In the genomic region with DNA sequence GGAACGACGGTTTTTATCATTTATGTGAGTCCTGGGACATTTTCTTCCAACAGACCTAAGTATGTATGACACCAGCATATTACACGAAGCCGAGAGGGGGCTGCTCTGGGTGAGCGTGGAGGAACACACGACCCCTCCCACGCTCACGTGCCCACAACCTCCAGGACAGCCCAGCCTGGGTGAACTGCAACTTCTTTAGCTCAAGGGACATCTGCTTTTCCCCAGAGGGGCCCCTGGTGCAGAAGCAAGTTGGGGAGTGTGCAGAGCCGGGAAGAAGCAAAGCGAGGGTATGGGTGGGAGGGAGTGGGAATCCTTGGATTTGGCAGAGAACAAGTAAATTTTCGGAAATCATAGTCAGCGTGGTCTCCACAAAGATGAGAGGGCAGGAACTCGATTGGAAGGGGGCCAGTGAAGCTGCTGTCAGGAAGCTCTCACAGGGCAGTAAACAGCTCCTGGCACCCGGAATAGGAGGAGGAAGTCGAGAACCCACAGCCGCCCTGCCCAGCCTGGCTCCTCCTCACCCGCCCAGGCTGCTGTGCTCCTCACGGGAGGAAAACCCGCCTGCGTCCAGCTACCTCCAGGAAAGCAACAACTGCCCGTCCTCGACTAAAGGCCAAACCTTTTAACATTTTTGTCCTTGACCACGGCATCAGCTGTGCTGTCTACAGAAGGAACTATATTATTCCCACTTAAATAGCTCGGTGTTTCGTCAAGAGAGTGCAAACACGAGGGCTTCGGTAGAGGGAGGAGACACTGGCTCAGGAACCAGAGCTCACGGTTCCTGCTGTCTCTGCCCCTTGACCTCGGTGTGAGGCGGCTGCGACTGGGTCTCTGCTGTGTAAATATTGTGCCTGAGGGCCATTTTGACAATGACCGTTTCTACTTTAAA, we compare ENCODE assay signal across 10 cellular contexts. TPM values are rescaled to one million over a fixed set of nuclear protein-coding genes. Genes with fewer than 3 reads are reported as not detected.
DNase-seq lines count a peak whose midpoint lies in the region; ATAC-seq and TF ChIP-seq lines count a peak whose summit lies in the region.
"Had no signal": no experiment of that assay in that cellular context is flagged by ENCODE, and none has a peak within 500 bp of the region (broad histone marks: within the 10 kb centered on the region; RNA-seq: fewer than 3 reads in every experiment).

No MANE protein-coding gene starts in this region.

- H3K4me1 Mint-ChIP-seq in activated CD8-positive, alpha-beta memory T cell treated with anti-CD3 and anti-CD28 coated beads, Interleukin-2, amount 10 ng/mL, durations not matched to agents 7 days and 5 days: peaks cover 35% of the 10 kb centered on the region
- H3K4me1 Mint-ChIP-seq in activated B cell treated with CpG ODN at 0.5 μM for 24 hours: peaks cover 51% of the 10 kb centered on the region
- peaks cover 0 to 8% of the 10 kb centered on the region in 2 experiments; a peak in 3 of 4 replicates for H3K4me1 Mint-ChIP-seq in H9

- H2BK12ac ChIP-seq in H9 (ENCODE audit: insufficient read length, low read depth, low read length): no peak overlapping the region

- H3K36me3 Mint-ChIP-seq in activated CD8-positive, alpha-beta memory T cell treated with anti-CD3 and anti-CD28 coated beads, Interleukin-2, amount 10 ng/mL, durations not matched to agents 7 days and 5 days: no peaks in the 10 kb centered on the region
- H3K36me3 Mint-ChIP-seq in activated B cell treated with CpG ODN at 0.5 μM for 24 hours (ENCODE audit: low read depth): no peaks in the 10 kb centered on the region
- no peaks in the 10 kb centered on the region for H3K36me3 Mint-ChIP-seq in H9 (ENCODE audit: insufficient read depth in 1 of 3, low read depth in 3 of 3)

- H3K18ac ChIP-seq in H9 (ENCODE audit: insufficient read length, low read depth, low read length): no peak overlapping the region

- TF ChIP-seq POLR2A in heart left ventricle (IDR thresholded peaks at IDR 0.05): no peak

- no peaks in the 10 kb centered on the region for H3K9me3 Mint-ChIP-seq in activated CD8-positive, alpha-beta memory T cell treated with anti-CD3 and anti-CD28 coated beads, Interleukin-2, amount 10 ng/mL, durations not matched to agents 7 days and 5 days (ENCODE audit: low read depth)
- H3K9me3 Mint-ChIP-seq in activated B cell treated with CpG ODN at 0.5 μM for 24 hours (no peaks in the 10 kb centered on the region), H9 (no peaks in the 10 kb centered on the region)

- POLR2A ChIA-PET in activated B cell treated with CpG ODN at 0.5 μM for 24 hours (lab: Charles Lee): interaction anchor here (1.0 to 1.2 kb wide), 2 partner anchors 9 to 14 kb away, joined by 3 read pairs; no protein-coding TSS in a partner anchor

- no peak overlapping the region for H3T11ph ChIP-seq in H9 (ENCODE audit: low read length)

- H2BK15ac ChIP-seq in H9 (ENCODE audit: low read depth, low read length): no peak overlapping the region

- no peak overlapping the region for H4K8ac ChIP-seq in H9 (replicated peaks; ENCODE audit: insufficient read length, low read depth, low read length)

- 37 to 54% (median 41%) methylated on average over 29 to 32 of the region's 32 CpGs for WGBS in heart left ventricle, 4 donors
- WGBS in H9 (ENCODE audit: extremely low coverage, insufficient read length, low lambda C conversion rate): no CpG with 5 or more reads among the region's 32 CpGs

- no peak overlapping the region for H4K5ac ChIP-seq in H9 (ENCODE audit: insufficient read length, low read depth, low read length)

- no peaks in the 10 kb centered on the region for H3K36me3 ChIP-seq in heart left ventricle
- H3K36me3 ChIP-seq: gastrocnemius medialis had no signal

- H3K27ac ChIP-seq in heart left ventricle (peak overlapping the region in 1 of 12 donors; percentile 63), H9 (ENCODE audit: insufficient read length, low read depth, low read length) (no peak overlapping the region)
- H3K27ac ChIP-seq: C4-2B, gastrocnemius medialis had no signal

- no peak overlapping the region for H2BK20ac ChIP-seq in H9 (ENCODE audit: low read depth, low read length, poor library complexity, severe bottlenecking)

- H4K91ac ChIP-seq in H9 (ENCODE audit: insufficient read length, low read depth, low read length): no peak overlapping the region

- H3K4me2 ChIP-seq in H9 (ENCODE audit: insufficient read depth, insufficient read length, low read length): no peak overlapping the region

- peak overlapping the region in 2 of 12 donors; percentile 9 to 23 for H3K4me3 ChIP-seq in heart left ventricle
- H3K4me3 ChIP-seq: gastrocnemius medialis had no signal

- no peaks in the 10 kb centered on the region for H4K20me1 ChIP-seq in H9 (ENCODE audit: control insufficient read depth, insufficient read depth, insufficient read length)

- no peak overlapping the region for H3K14ac ChIP-seq in H9 (ENCODE audit: insufficient read depth, low read length)

- H3K79me1 ChIP-seq in H9 (ENCODE audit: insufficient read depth, low read depth, low read length, poor library complexity, severe bottlenecking): no peaks in the 10 kb centered on the region

- peak overlapping the region; percentile 51 for H3K27ac Mint-ChIP-seq in activated CD8-positive, alpha-beta memory T cell treated with anti-CD3 and anti-CD28 coated beads, Interleukin-2, amount 10 ng/mL, durations not matched to agents 7 days and 5 days
- H3K27ac Mint-ChIP-seq in activated B cell treated with CpG ODN at 0.5 μM for 24 hours: peak overlapping the region; percentile 41
- H3K27ac Mint-ChIP-seq in H9: no peak overlapping the region; a peak in 1 of 7 replicates

- H3K27me3 ChIP-seq in heart left ventricle (peaks cover 0 to 19% (median 0%) of the 10 kb centered on the region in 9 donors), H9 (ENCODE audit: insufficient read depth, low read length) (no peaks in the 10 kb centered on the region)

- peaks cover 28% of the 10 kb centered on the region for H3K27me3 Mint-ChIP-seq in activated CD8-positive, alpha-beta memory T cell treated with anti-CD3 and anti-CD28 coated beads, Interleukin-2, amount 10 ng/mL, durations not matched to agents 7 days and 5 days
- H3K27me3 Mint-ChIP-seq in activated B cell treated with CpG ODN at 0.5 μM for 24 hours: peaks cover 13% of the 10 kb centered on the region
- peaks cover 36% of the 10 kb centered on the region for H3K27me3 Mint-ChIP-seq in H9 (ENCODE audit: low read depth)

- no peaks in the 10 kb centered on the region for H3K79me2 ChIP-seq in H9 (ENCODE audit: insufficient read depth, low read length)

- no peak overlapping the region for H2BK120ac ChIP-seq in H9 (ENCODE audit: low read depth, low read length, poor library complexity, severe bottlenecking)

- no peak overlapping the region for H2AFZ ChIP-seq in H9 (ENCODE audit: low read length)

- peak; percentile 68 for ATAC-seq in activated CD8-positive, alpha-beta memory T cell treated with anti-CD3 and anti-CD28 coated beads, Interleukin-2, amount 10 ng/mL, durations not matched to agents 7 days and 5 days
- ATAC-seq in activated B cell treated with CpG ODN at 0.5 μM for 24 hours (ENCODE audit: low read depth) (peak; percentile 72), heart left ventricle (peak in 3 of 4 donors; percentile 52 to 72 (median 57)), GM21515 (IDR thresholded peaks at IDR 0.05; ENCODE audit: unreplicated experiment) (no peak), GM21526 (IDR thresholded peaks at IDR 0.05; ENCODE audit: low FRiP score, unreplicated experiment) (no peak)
- ATAC-seq: gastrocnemius medialis had no signal

- intact Hi-C loops in activated B cell treated with CpG ODN at 0.5 μM for 24 hours (cut with micrococcal nuclease) (loop anchor here (2.0 kb wide), 1 partner anchor 19 kb away; no protein-coding TSS in a partner anchor), heart left ventricle (cut with DNase I) (no loop called here)

- H3K4me1 ChIP-seq in heart left ventricle (peaks cover 0 to 31% (median 6%) of the 10 kb centered on the region in 12 donors), H9 (ENCODE audit: insufficient read depth, low read length) (no peaks in the 10 kb centered on the region)

- H2BK5ac ChIP-seq in H9 (ENCODE audit: insufficient read length, low read length): no peak overlapping the region

- H3K56ac ChIP-seq in H9 (ENCODE audit: insufficient read length, low read depth, low read length): no peak overlapping the region

- DNase-seq in activated CD8-positive, alpha-beta memory T cell treated with anti-CD3 and anti-CD28 coated beads, Interleukin-2, amount 10 ng/mL, durations not matched to agents 7 days and 5 days: no peak
- DNase-seq in activated CD8-positive, alpha-beta memory T cell treated with anti-CD3 and anti-CD28 coated beads for 24 hours: no peak
- DNase-seq in activated B cell treated with CpG ODN at 0.5 μM for 24 hours (no peak), heart left ventricle (peak in 4 of 5 donors; percentile 44 to 63 (median 56)), H9 (no peak)
- peak; percentile 32 to 39 for DNase-seq in stimulated activated CD4-positive, alpha-beta T cell treated with anti-CD3 and anti-CD28 coated beads, Interleukin-4, amount 100 ng/mL, for 4 hours

- no peak overlapping the region for H3K9ac ChIP-seq in H9 (ENCODE audit: extremely low read depth, insufficient read length, low read length)

- CTCF ChIA-PET in activated CD8-positive, alpha-beta memory T cell treated with anti-CD3 and anti-CD28 coated beads, Interleukin-2, amount 10 ng/mL, durations not matched to agents 7 days and 5 days (lab: Charles Lee): interaction anchor here (1.0 to 1.1 kb wide), 3 partner anchors 13 to 65 kb away, joined by 3 read pairs; no protein-coding TSS in a partner anchor
- CTCF ChIA-PET in activated B cell treated with CpG ODN at 0.5 μM for 24 hours (lab: Charles Lee): interaction anchor here (1.0 kb wide), 1 partner anchor 17 kb away, joined by 3 read pairs; no protein-coding TSS in a partner anchor

- no peak overlapping the region for H2AK5ac ChIP-seq in H9 (ENCODE audit: insufficient read length, low read length)

- H3K23ac ChIP-seq in H9 (ENCODE audit: insufficient read length, low read depth, low read length): no peak overlapping the region

- no peaks in the 10 kb centered on the region for H3K23me2 ChIP-seq in H9 (ENCODE audit: insufficient read length, low read depth, low read length, poor library complexity, severe bottlenecking)

- H3K4ac ChIP-seq in H9 (ENCODE audit: low read depth, low read length): no peak overlapping the region

- peak overlapping the region; percentile 39 for H3K4me3 Mint-ChIP-seq in activated CD8-positive, alpha-beta memory T cell treated with anti-CD3 and anti-CD28 coated beads, Interleukin-2, amount 10 ng/mL, durations not matched to agents 7 days and 5 days
- H3K4me3 Mint-ChIP-seq in activated B cell treated with CpG ODN at 0.5 μM for 24 hours: peak overlapping the region; percentile 80
- no peak overlapping the region; a peak in 1 of 5 replicates for H3K4me3 Mint-ChIP-seq in H9

- H3K9me3 ChIP-seq in heart left ventricle: no peaks in the 10 kb centered on the region
- no peaks in the 10 kb centered on the region for H3K9me3 ChIP-seq in H9 (ENCODE audit: control insufficient read depth, low read depth, low read length)
- H3K9me3 ChIP-seq: gastrocnemius medialis had no signal

- TF ChIP-seq CTCF in activated B cell treated with CpG ODN at 0.5 μM for 24 hours (IDR thresholded peaks at IDR 0.05) (no peak), heart left ventricle (IDR thresholded peaks at IDR 0.05) (no peak), H9 (conservative IDR thresholded peaks at IDR 0.05) (no peak)

RNA-seq across cellular contexts. Expression of a gene that starts 17.2 kb away (rescaled TPM):
- not detected for total RNA-seq in activated CD8-positive, alpha-beta memory T cell treated with anti-CD3 and anti-CD28 coated beads, Interleukin-2, amount 10 ng/mL, durations not matched to agents 7 days and 5 days
- not detected in 2 replicates for total RNA-seq in activated B cell treated with CpG ODN at 0.5 μM for 24 hours
- total RNA-seq in heart left ventricle: not detected
- not detected for polyA plus RNA-seq in heart left ventricle
- not detected in 2 replicates for total RNA-seq in H9 (2021)
- total RNA-seq: gastrocnemius medialis had no signal

RNA-seq across cellular contexts. Expression of a gene that starts 29.5 kb away (rescaled TPM):
- 10 to 100 TPM; 16.3 to 49.2 TPM for total RNA-seq in activated CD8-positive, alpha-beta memory T cell treated with anti-CD3 and anti-CD28 coated beads, Interleukin-2, amount 10 ng/mL, durations not matched to agents 7 days and 5 days
- 17.5 and 20.4 TPM in 2 replicates for total RNA-seq in activated B cell treated with CpG ODN at 0.5 μM for 24 hours
- 10 to 100 TPM in 5 of 9 donors, 1 to 10 TPM in 4; 7.2 to 24.2 (median 10.5) TPM for total RNA-seq in heart left ventricle
- polyA plus RNA-seq in heart left ventricle: 1 to 10 TPM; 4.8 to 9.0 TPM
- total RNA-seq in H9 (2021): 11.7 and 12.3 TPM in 2 replicates

Comparison
In these comparisons a context has a peak if more than half of its experiments do, and no peak if none do; other contexts are left out.
1. ATAC-seq: peak in activated CD8-positive, alpha-beta memory T cell treated with anti-CD3 and anti-CD28 coated beads, Interleukin-2, amount 10 ng/mL, durations not matched to agents 7 days and 5 days (single experiment), activated B cell treated with CpG ODN at 0.5 μM for 24 hours (single experiment) and heart left ventricle (3 of 4); none in GM21515 (single experiment) and GM21526 (single experiment).
2. DNase-seq: peak in heart left ventricle (4 of 5) and stimulated activated CD4-positive, alpha-beta T cell treated with anti-CD3 and anti-CD28 coated beads, Interleukin-4, amount 100 ng/mL, for 4 hours (2 of 2); none in activated CD8-positive, alpha-beta memory T cell treated with anti-CD3 and anti-CD28 coated beads, Interleukin-2, amount 10 ng/mL, durations not matched to agents 7 days and 5 days (single experiment), activated CD8-positive, alpha-beta memory T cell treated with anti-CD3 and anti-CD28 coated beads for 24 hours (single experiment), activated B cell treated with CpG ODN at 0.5 μM for 24 hours (single experiment) and H9 (single experiment).
3. H3K27ac Mint-ChIP-seq: peak in activated CD8-positive, alpha-beta memory T cell treated with anti-CD3 and anti-CD28 coated beads, Interleukin-2, amount 10 ng/mL, durations not matched to agents 7 days and 5 days (single experiment) and activated B cell treated with CpG ODN at 0.5 μM for 24 hours (single experiment); none in H9 (0 of 3).
4. H3K4me3 Mint-ChIP-seq: peak in activated CD8-positive, alpha-beta memory T cell treated with anti-CD3 and anti-CD28 coated beads, Interleukin-2, amount 10 ng/mL, durations not matched to agents 7 days and 5 days (single experiment) and activated B cell treated with CpG ODN at 0.5 μM for 24 hours (single experiment); none in H9 (0 of 2).